34 cellular contexts compared by ENCODE assay signal in the genomic region with DNA sequence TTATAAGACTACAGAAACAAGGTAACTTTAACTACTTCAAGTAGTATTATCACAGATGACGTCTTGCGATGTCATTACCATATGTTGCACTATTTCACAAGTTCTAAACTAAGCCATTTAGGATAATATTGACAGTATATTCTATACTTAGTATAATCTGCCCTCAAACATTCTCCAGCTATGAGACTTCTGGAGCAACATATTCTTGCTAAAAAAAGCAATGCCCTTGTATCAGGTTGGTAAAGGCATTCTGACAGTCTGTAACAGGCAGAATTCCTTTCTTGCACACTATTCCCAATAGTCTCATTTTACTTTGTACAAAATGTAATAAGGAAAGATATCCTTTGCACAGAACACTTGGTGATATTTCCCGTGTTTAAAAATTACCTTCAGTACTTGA.
"Had no signal": no experiment of that assay in that cellular context is flagged by ENCODE, and none has a peak within 500 bp of the region (broad histone marks: within the 10 kb centered on the region; RNA-seq: fewer than 3 reads in every experiment).

No MANE protein-coding gene starts in this region.

- H3K36me3 ChIP-seq: adrenal gland, brain microvascular endothelial cell, breast epithelium had no signal

- DNase-seq: activated B cell treated with CpG ODN at 0.5 μM for 24 hours; activated CD4-positive, alpha-beta memory T cell treated with anti-CD3 and anti-CD28 coated beads for 36 hours; activated CD4-positive, alpha-beta T cell treated with anti-CD3 and anti-CD28 coated beads for 4 hours; activated CD4-positive, alpha-beta T cell treated with anti-CD3 and anti-CD28 coated beads, Interleukin-2, amount 10 ng/mL, durations not matched to agents 24 days and 14 days; activated CD4-positive, alpha-beta T cell treated with anti-CD3 and anti-CD28 coated beads, Interleukin-2, amount 50 U/mL, for 1 hour; activated CD4-positive, alpha-beta T cell treated with anti-CD3 and anti-CD28 coated beads, Interleukin-2, amount 50 U/mL, for 4 hours; activated CD4-positive, CD25-positive, alpha-beta regulatory T cell treated with anti-CD3 and anti-CD28 coated beads, Interleukin-2, amount 50 U/mL, for 72 hours; activated CD8-positive, alpha-beta memory T cell treated with anti-CD3 and anti-CD28 coated beads, Interleukin-2, amount 50 U/mL, for 4 hours; activated CD8-positive, alpha-beta T cell treated with anti-CD3 and anti-CD28 coated beads for 36 hours; activated effector memory CD4-positive, alpha-beta T cell treated with anti-CD3 and anti-CD28 coated beads, Interleukin-2, amount 50 U/mL, for 16 hours; activated gamma-delta T cell treated with Interleukin-2 at 50 U/mL for 16 hours; activated naive CD4-positive, alpha-beta T cell; activated naive CD4-positive, alpha-beta T cell treated with anti-CD3 and anti-CD28 coated beads for 36 hours; activated naive CD4-positive, alpha-beta T cell treated with anti-CD3 and anti-CD28 coated beads, Interleukin-2, amount 50 U/mL, for 16 hours; activated naive CD8-positive, alpha-beta T cell treated with anti-CD3 and anti-CD28 coated beads for 36 hours; activated T-cell treated with anti-CD3 and anti-CD28 coated beads for 4 hours; activated T-cell treated with anti-CD3 and anti-CD28 coated beads, Interleukin-2, amount 50 U/mL, for 1 hour; activated T-cell treated with anti-CD3 and anti-CD28 coated beads, Interleukin-2, amount 50 U/mL, for 4 hours; activated T-cell treated with anti-CD3 and anti-CD28 coated beads, Interleukin-2, amount 50 U/mL, for 72 hours; adrenal gland; amniotic stem cell; aorta; body of pancreas; brain microvascular endothelial cell; caudate nucleus; cerebellar nuclear complex; T-helper 1 cell; T-helper 2 cell; T-helper 9 cell had no signal

- H3K4me3 ChIP-seq: adrenal gland, body of pancreas, breast epithelium had no signal

- H3K9me3 ChIP-seq: adrenal gland, body of pancreas, breast epithelium had no signal

- FAIRE-seq: astrocyte had no signal

- H3K27ac ChIP-seq: adrenal gland, body of pancreas, brain microvascular endothelial cell, breast epithelium, VCaP had no signal

- ATAC-seq: activated CD8-positive, alpha-beta T cell treated with anti-CD3 and anti-CD28 coated beads for 36 hours; activated naive CD4-positive, alpha-beta T cell treated with anti-CD3 and anti-CD28 coated beads, Interleukin-2, amount 50 U/mL, for 72 hours; activated T-cell treated with anti-CD3 and anti-CD28 coated beads, Interleukin-2, amount 50 U/mL, for 4 hours; activated T-cell treated with anti-CD3 and anti-CD28 coated beads, Interleukin-2, amount 50 U/mL, for 72 hours; activated T-helper 17 cell treated with anti-CD3 and anti-CD28 coated beads, Interleukin-2, amount 50 U/mL, for 72 hours; body of pancreas had no signal

- H3K4me1 ChIP-seq: adrenal gland, body of pancreas, breast epithelium had no signal

- H3K27me3 ChIP-seq: adrenal gland, body of pancreas, brain microvascular endothelial cell, breast epithelium had no signal
